27 cellular contexts compared by ENCODE assay signal in the genomic region with DNA sequence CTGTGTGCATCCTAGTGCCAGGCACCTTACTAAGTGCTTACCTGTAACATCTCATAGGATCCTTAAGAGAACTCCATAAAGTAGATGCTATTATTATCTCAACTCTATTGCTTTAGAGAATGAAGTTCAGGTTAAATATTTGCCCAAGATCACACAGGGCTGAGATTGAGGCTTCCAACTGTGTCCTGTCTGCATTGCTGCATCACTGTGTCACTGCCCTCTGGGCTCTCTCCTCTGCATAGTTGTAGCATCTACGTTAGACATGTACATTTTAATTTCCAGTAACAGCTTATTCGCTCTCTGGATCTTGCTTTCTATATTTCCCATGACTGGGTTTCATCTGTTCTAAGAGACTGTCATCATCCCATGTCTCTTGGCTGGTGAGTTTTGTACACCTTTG.
"Had no signal": no experiment of that assay in that cellular context is flagged by ENCODE, and none has a peak within 500 bp of the region (broad histone marks: within the 10 kb centered on the region; RNA-seq: fewer than 3 reads in every experiment).

No MANE protein-coding gene starts in this region.

- H3K36me3 Mint-ChIP-seq: activated naive CD8-positive, alpha-beta T cell treated with anti-CD3 and anti-CD28 coated beads, Interleukin-2, amount 10 ng/mL, durations not matched to agents 7 days and 5 days; T-cell had no signal

- ATAC-seq: activated CD4-positive, alpha-beta T cell treated with anti-CD3 and anti-CD28 coated beads for 36 hours; K562; Panc1; Right ventricle myocardium inferior; T-cell had no signal

- H3K27ac ChIP-seq: SK-N-MC, VCaP had no signal

- H3K4me3 Mint-ChIP-seq: activated CD4-positive, alpha-beta memory T cell treated with anti-CD3 and anti-CD28 coated beads, Interleukin-2, amount 10 ng/mL, durations not matched to agents 7 days and 5 days; activated CD4-positive, alpha-beta T cell treated with anti-CD3 and anti-CD28 coated beads for 36 hours; activated naive CD8-positive, alpha-beta T cell treated with anti-CD3 and anti-CD28 coated beads, Interleukin-2, amount 10 ng/mL, durations not matched to agents 7 days and 5 days; T-cell had no signal

- DNase-seq: activated CD4-positive, alpha-beta memory T cell treated with anti-CD3 and anti-CD28 coated beads, Interleukin-2, amount 10 ng/mL, durations not matched to agents 7 days and 5 days; activated CD4-positive, alpha-beta T cell treated with anti-CD3 and anti-CD28 coated beads for 36 hours; activated CD4-positive, alpha-beta T cell treated with anti-CD3 and anti-CD28 coated beads, Interleukin-2, amount 50 U/mL, for 1 hour; activated CD8-positive, alpha-beta memory T cell treated with anti-CD3 and anti-CD28 coated beads, Interleukin-2, amount 50 U/mL, for 4 hours; activated naive CD4-positive, alpha-beta T cell treated with anti-CD3 and anti-CD28 coated beads, Interleukin-2, amount 50 U/mL, for 16 hours; activated naive CD8-positive, alpha-beta T cell treated with anti-CD3 and anti-CD28 coated beads, Interleukin-2, amount 10 ng/mL, durations not matched to agents 7 days and 5 days; activated T-cell treated with anti-CD3 and anti-CD28 coated beads, Interleukin-2, amount 50 U/mL, for 1 hour; aorta; Karpas-422; MM.1S; NCI-H1105; NCI-H1436; NCI-H1694 treated with DMSO at 0.1 percent for 48 hours; NCI-H2029 treated with DMSO at 0.1 percent for 48 hours; NCI-H345; NCI-H510A; NCI-H526 treated with DMSO at 0.1 percent for 48 hours; NCI-H82; RPMI8226; T-cell; T-helper 2 cell; T1000 had no signal

- H3K27me3 Mint-ChIP-seq: activated CD4-positive, alpha-beta memory T cell treated with anti-CD3 and anti-CD28 coated beads, Interleukin-2, amount 10 ng/mL, durations not matched to agents 7 days and 5 days; activated naive CD8-positive, alpha-beta T cell treated with anti-CD3 and anti-CD28 coated beads, Interleukin-2, amount 10 ng/mL, durations not matched to agents 7 days and 5 days had no signal

- H3K9me3 Mint-ChIP-seq: activated CD4-positive, alpha-beta memory T cell treated with anti-CD3 and anti-CD28 coated beads, Interleukin-2, amount 10 ng/mL, durations not matched to agents 7 days and 5 days; activated naive CD8-positive, alpha-beta T cell treated with anti-CD3 and anti-CD28 coated beads, Interleukin-2, amount 10 ng/mL, durations not matched to agents 7 days and 5 days had no signal

- H3K27ac Mint-ChIP-seq: activated CD4-positive, alpha-beta memory T cell treated with anti-CD3 and anti-CD28 coated beads, Interleukin-2, amount 10 ng/mL, durations not matched to agents 7 days and 5 days; activated CD4-positive, alpha-beta T cell treated with anti-CD3 and anti-CD28 coated beads for 36 hours; activated naive CD8-positive, alpha-beta T cell treated with anti-CD3 and anti-CD28 coated beads, Interleukin-2, amount 10 ng/mL, durations not matched to agents 7 days and 5 days; T-cell had no signal

- H3K4me3 ChIP-seq: K562, SK-N-MC had no signal

- H3K4me1 Mint-ChIP-seq: activated CD4-positive, alpha-beta memory T cell treated with anti-CD3 and anti-CD28 coated beads, Interleukin-2, amount 10 ng/mL, durations not matched to agents 7 days and 5 days; activated CD4-positive, alpha-beta T cell treated with anti-CD3 and anti-CD28 coated beads for 36 hours; activated naive CD8-positive, alpha-beta T cell treated with anti-CD3 and anti-CD28 coated beads, Interleukin-2, amount 10 ng/mL, durations not matched to agents 7 days and 5 days; T-cell had no signal
